ENCODE assay signal across 8 cellular contexts in genomic region chr6:159110013-159110412, GRCh38. TPM values are rescaled to one million over a fixed set of nuclear protein-coding genes. Genes with fewer than 3 reads are reported as not detected.
DNase-seq lines count a peak whose midpoint lies in the region; ATAC-seq and TF ChIP-seq lines count a peak whose summit lies in the region.

No MANE protein-coding gene starts in this region.

- no peak for ATAC-seq in activated T-helper 17 cell treated with anti-CD3 and anti-CD28 coated beads, Interleukin-2, amount 50 U/mL, for 72 hours (replicated peaks)
- ATAC-seq in GM19455 (IDR thresholded peaks at IDR 0.05; ENCODE audit: unreplicated experiment) (no peak), GM18519 (IDR thresholded peaks at IDR 0.05; ENCODE audit: low FRiP score, unreplicated experiment) (no peak)

- H3F3A ChIP-seq in MM.1S (ENCODE audit: insufficient read depth, low read length): peaks cover 7% of the 10 kb centered on the region; the same call in 1 of the 2 replicates

- peaks cover 41% of the 10 kb centered on the region for H3K4me1 Mint-ChIP-seq in activated T-helper 17 cell treated with anti-CD3 and anti-CD28 coated beads, Interleukin-2, amount 50 U/mL, for 72 hours

- no peaks in the 10 kb centered on the region for H3K9me3 ChIP-seq in MM.1S (replicated peaks; ENCODE audit: insufficient read depth, low read length)

- H3K36me3 ChIP-seq in MM.1S (replicated peaks; ENCODE audit: insufficient read depth, low read length): no peaks in the 10 kb centered on the region

- DNase-seq in stimulated activated CD4-positive, alpha-beta T cell treated with anti-CD3 and anti-CD28 coated beads, Interleukin-15, amount 100 ng/mL, for 24 hours: peak; percentile 51
- no peak for DNase-seq in stimulated activated CD4-positive, alpha-beta T cell treated with anti-CD3 and anti-CD28 coated beads, Interleukin-4, amount 100 ng/mL, for 1 hour
- DNase-seq in MM.1S (no peak), left kidney (ENCODE audit: low read depth, low spot score) (peak; percentile 55)
- no peak for DNase-seq in activated CD4-positive, CD25-positive, alpha-beta regulatory T cell treated with anti-CD3 and anti-CD28 coated beads, Interleukin-2, amount 50 U/mL, for 72 hours

- no peaks in the 10 kb centered on the region for H4K20me1 ChIP-seq in MM.1S (ENCODE audit: insufficient read depth, low read length)

- peaks cover 20% of the 10 kb centered on the region for H3K4me1 ChIP-seq in MM.1S (ENCODE audit: low read length)

- H3K4me2 ChIP-seq in MM.1S (ENCODE audit: low read depth, low read length): no peak overlapping the region

- no peaks in the 10 kb centered on the region for H3K27me3 Mint-ChIP-seq in activated T-helper 17 cell treated with anti-CD3 and anti-CD28 coated beads, Interleukin-2, amount 50 U/mL, for 72 hours

- no peaks in the 10 kb centered on the region for H3K36me3 Mint-ChIP-seq in activated T-helper 17 cell treated with anti-CD3 and anti-CD28 coated beads, Interleukin-2, amount 50 U/mL, for 72 hours (ENCODE audit: low read depth)

- H3K9ac ChIP-seq in MM.1S (ENCODE audit: low read length): no peak overlapping the region

- peak; percentile 56 for TF ChIP-seq CTCF in MM.1S (IDR thresholded peaks at IDR 0.05; ENCODE audit: low read length)

- no peaks in the 10 kb centered on the region for H3K79me2 ChIP-seq in MM.1S (ENCODE audit: low read length)

- no peaks in the 10 kb centered on the region for H3K9me2 ChIP-seq in MM.1S (replicated peaks; ENCODE audit: insufficient read depth, low read length)

- H2AFZ ChIP-seq in MM.1S (ENCODE audit: low read length): no peak overlapping the region

- no peak overlapping the region for H3K4me3 ChIP-seq in MM.1S (ENCODE audit: low read length)

- peak overlapping the region; percentile 11 for H3K4me3 Mint-ChIP-seq in activated T-helper 17 cell treated with anti-CD3 and anti-CD28 coated beads, Interleukin-2, amount 50 U/mL, for 72 hours

- peak overlapping the region; percentile 9 for H3K27ac Mint-ChIP-seq in activated T-helper 17 cell treated with anti-CD3 and anti-CD28 coated beads, Interleukin-2, amount 50 U/mL, for 72 hours

- no peak overlapping the region for H3K27ac ChIP-seq in MM.1S (ENCODE audit: low read length)

- H3K9me3 Mint-ChIP-seq in activated T-helper 17 cell treated with anti-CD3 and anti-CD28 coated beads, Interleukin-2, amount 50 U/mL, for 72 hours: no peaks in the 10 kb centered on the region

- H3K27me3 ChIP-seq in MM.1S (replicated peaks; ENCODE audit: insufficient read depth, low read length): peaks cover 2% of the 10 kb centered on the region

RNA-seq across cellular contexts. Expression of gene FNDC1, which starts 59.2 kb away (rescaled TPM):
- not detected for total RNA-seq in activated T-helper 17 cell treated with anti-CD3 and anti-CD28 coated beads, Interleukin-2, amount 50 U/mL, for 72 hours

Comparison
In these comparisons a context has a peak if more than half of its experiments do, and no peak if none do; other contexts are left out.
1. DNase-seq: peak in stimulated activated CD4-positive, alpha-beta T cell treated with anti-CD3 and anti-CD28 coated beads, Interleukin-15, amount 100 ng/mL, for 24 hours (single experiment) and left kidney (single experiment); none in stimulated activated CD4-positive, alpha-beta T cell treated with anti-CD3 and anti-CD28 coated beads, Interleukin-4, amount 100 ng/mL, for 1 hour (single experiment), MM.1S (single experiment) and activated CD4-positive, CD25-positive, alpha-beta regulatory T cell treated with anti-CD3 and anti-CD28 coated beads, Interleukin-2, amount 50 U/mL, for 72 hours (single experiment).